Comparison of ENCODE assay signal across 8 cellular contexts in genomic region chr9:135905380-135906282, GRCh38. TPM values are rescaled to one million over a fixed set of nuclear protein-coding genes. Genes with fewer than 3 reads are reported as not detected.
DNase-seq lines count a peak whose midpoint lies in the region; ATAC-seq and TF ChIP-seq lines count a peak whose summit lies in the region.

No MANE protein-coding gene starts in this region.

- H3K27me3 Mint-ChIP-seq in Calu3 (ENCODE audit: unreplicated experiment), result no peaks in the 10 kb centered on the region
- no peaks in the 10 kb centered on the region for H3K27me3 Mint-ChIP-seq in activated naive CD4-positive, alpha-beta T cell treated with anti-CD3 and anti-CD28 coated beads, Interleukin-2, amount 50 U/mL, for 24 hours
- peaks cover 0 to 9% (median 5%) of the 10 kb centered on the region in 3 donors for H3K27me3 Mint-ChIP-seq in immature natural killer cell (ENCODE audit: low read depth in 3 of 3)

- peaks cover 7% of the 10 kb centered on the region for H3K9me3 Mint-ChIP-seq in Calu3 (ENCODE audit: low read depth, unreplicated experiment)
- no peaks in the 10 kb centered on the region for H3K9me3 Mint-ChIP-seq in activated naive CD4-positive, alpha-beta T cell treated with anti-CD3 and anti-CD28 coated beads, Interleukin-2, amount 50 U/mL, for 24 hours
- no peaks in the 10 kb centered on the region for H3K9me3 Mint-ChIP-seq in immature natural killer cell

- peak overlapping the region; percentile 73 for H3K4me3 Mint-ChIP-seq in Calu3 (ENCODE audit: low read depth, unreplicated experiment)
- H3K4me3 Mint-ChIP-seq in activated naive CD4-positive, alpha-beta T cell treated with anti-CD3 and anti-CD28 coated beads, Interleukin-2, amount 50 U/mL, for 24 hours, result peak overlapping the region; percentile 92
- peak overlapping the region; percentile 84 to 91 (median 88) for H3K4me3 Mint-ChIP-seq in immature natural killer cell

- no peaks in the 10 kb centered on the region for H3K27me3 ChIP-seq in Panc1 (ENCODE audit: control insufficient read depth, insufficient read depth, low read length)

- peaks cover 1% of the 10 kb centered on the region; the same call in 1 of the 2 replicates for H3K9me3 ChIP-seq in Panc1 (ENCODE audit: control insufficient read depth, insufficient read depth, low read depth, low read length)

- H3K27ac ChIP-seq in Panc1 (ENCODE audit: low read length), result peak overlapping the region; percentile 75

- peak overlapping the region; percentile 56 to 71 for H3K4me3 ChIP-seq in Panc1 (ENCODE audit: low read depth in 2 of 2, low read length in 2 of 2)

- no peaks in the 10 kb centered on the region for H3K36me3 ChIP-seq in Panc1 (ENCODE audit: control insufficient read depth, insufficient read depth, low read length)

- in situ Hi-C loops in Panc1 (cut with HindIII; ENCODE audit: low pct_unique_long_range_greater_than_20kb, low sequenced_read_pairs), result no loop called here

- H3K4me1 Mint-ChIP-seq in Calu3 (ENCODE audit: low read depth, unreplicated experiment) (peaks cover 9% of the 10 kb centered on the region), immature natural killer cell (peaks cover 34 to 47% of the 10 kb centered on the region in 2 donors)
- H3K4me1 Mint-ChIP-seq in activated naive CD4-positive, alpha-beta T cell treated with anti-CD3 and anti-CD28 coated beads, Interleukin-2, amount 50 U/mL, for 24 hours, result peaks cover 74% of the 10 kb centered on the region

- BruUV-seq in Calu3 (replicated peaks; lab: Mats Ljungman, UMichigan) (TSS peak; percentile 23), Panc1 (replicated peaks; lab: Mats Ljungman, UMichigan) (TSS peak; percentile 67)

- H3K27ac Mint-ChIP-seq in Calu3 (ENCODE audit: unreplicated experiment) (peak overlapping the region; percentile 84), immature natural killer cell (peak overlapping the region; percentile 55 to 91 (median 70))
- peak overlapping the region; percentile 96 for H3K27ac Mint-ChIP-seq in activated naive CD4-positive, alpha-beta T cell treated with anti-CD3 and anti-CD28 coated beads, Interleukin-2, amount 50 U/mL, for 24 hours

- DNase-seq in Calu3, result peak; percentile 30
- no peak for DNase-seq in Panc1 (ENCODE audit: low read depth, low spot score)
- no peak for DNase-seq in immature natural killer cell
- peak; percentile 75 to 80 for DNase-seq in stimulated activated CD4-positive, alpha-beta T cell treated with anti-CD3 and anti-CD28 coated beads, Interleukin-2, amount 100 ng/mL, for 24 hours
- DNase-seq in HK-2 (ENCODE audit: unreplicated experiment), result no peak

- peaks cover 12% of the 10 kb centered on the region for H3K4me1 ChIP-seq in Panc1 (ENCODE audit: control insufficient read depth, insufficient read depth, low read length)

- CTCF ChIA-PET in Calu3 (lab: Charles Lee), result interaction anchor here (0.5 to 0.7 kb wide), 2 partner anchors 45 to 184 kb away, joined by 3 to 5 read pairs; no protein-coding TSS in a partner anchor
- CTCF ChIA-PET in Panc1 (lab: Charles Lee), result no interaction called here

- ATAC-seq in Panc1 (no peak), HG03045 (IDR thresholded peaks at IDR 0.05; ENCODE audit: unreplicated experiment) (no peak), HG02588 (IDR thresholded peaks at IDR 0.05; ENCODE audit: unreplicated experiment) (no peak)

- POLR2A ChIA-PET in Panc1 (lab: Charles Lee), result interaction anchor here (0.7 kb wide), 1 partner anchor 52 kb away, joined by 7 read pairs; no protein-coding TSS in a partner anchor

- H3K36me3 Mint-ChIP-seq in Calu3 (ENCODE audit: insufficient read depth, unreplicated experiment) (peaks cover 48% of the 10 kb centered on the region), immature natural killer cell (peaks cover 8 to 13% (median 8%) of the 10 kb centered on the region in 3 donors)
- peaks cover 24% of the 10 kb centered on the region for H3K36me3 Mint-ChIP-seq in activated naive CD4-positive, alpha-beta T cell treated with anti-CD3 and anti-CD28 coated beads, Interleukin-2, amount 50 U/mL, for 24 hours

- intact Hi-C loops in Calu3 (cut with micrococcal nuclease; ENCODE audit: unreplicated experiment), result no loop called here
- intact Hi-C loops in Panc1 (cut with micrococcal nuclease; ENCODE audit: unreplicated experiment), result no loop called here

- TF ChIP-seq CTCF in Calu3 (IDR thresholded peaks at IDR 0.05; ENCODE audit: unreplicated experiment) (no peak), Panc1 (IDR thresholded peaks at IDR 0.05) (no peak)

RNA-seq across cellular contexts. Expression of gene CAMSAP1, which starts 1.7 kb away (rescaled TPM):
- total RNA-seq in Calu3 (2022) (28.1 and 29.9 TPM in 2 replicates), Panc1 (2021; ENCODE audit: unreplicated experiment) (24.8 TPM)
- polyA plus RNA-seq in Panc1 (2012; ENCODE audit: insufficient read length), result 21.4 TPM
- 1 to 10 TPM in 2 of 3 donors, under 1 TPM in 1; 0.10 to 1.7 (median 1.1) TPM for polyA plus RNA-seq in immature natural killer cell

RNA-seq across cellular contexts. Expression of gene UBAC1, which starts 55.5 kb away (rescaled TPM):
- total RNA-seq in Calu3 (2022), result 19.5 and 19.7 TPM in 2 replicates
- 38.0 TPM for total RNA-seq in Panc1 (2021; ENCODE audit: unreplicated experiment)
- 36.0 TPM for polyA plus RNA-seq in Panc1 (2012; ENCODE audit: insufficient read length)
- 10 to 100 TPM; 16.4 to 28.3 (median 17.7) TPM for polyA plus RNA-seq in immature natural killer cell

Comparison
In these comparisons a context has a peak if more than half of its experiments do, and no peak if none do; other contexts are left out.
1. DNase-seq: peak in Calu3 (single experiment) and stimulated activated CD4-positive, alpha-beta T cell treated with anti-CD3 and anti-CD28 coated beads, Interleukin-2, amount 100 ng/mL, for 24 hours (2 of 2); none in Panc1 (single experiment), immature natural killer cell (0 of 3) and HK-2 (single experiment).
2. Peak in every context shown above with its lines, with median percentiles within 50 percentile points of each other: H3K27ac Mint-ChIP-seq and H3K4me3 Mint-ChIP-seq.